In the genomic region with DNA sequence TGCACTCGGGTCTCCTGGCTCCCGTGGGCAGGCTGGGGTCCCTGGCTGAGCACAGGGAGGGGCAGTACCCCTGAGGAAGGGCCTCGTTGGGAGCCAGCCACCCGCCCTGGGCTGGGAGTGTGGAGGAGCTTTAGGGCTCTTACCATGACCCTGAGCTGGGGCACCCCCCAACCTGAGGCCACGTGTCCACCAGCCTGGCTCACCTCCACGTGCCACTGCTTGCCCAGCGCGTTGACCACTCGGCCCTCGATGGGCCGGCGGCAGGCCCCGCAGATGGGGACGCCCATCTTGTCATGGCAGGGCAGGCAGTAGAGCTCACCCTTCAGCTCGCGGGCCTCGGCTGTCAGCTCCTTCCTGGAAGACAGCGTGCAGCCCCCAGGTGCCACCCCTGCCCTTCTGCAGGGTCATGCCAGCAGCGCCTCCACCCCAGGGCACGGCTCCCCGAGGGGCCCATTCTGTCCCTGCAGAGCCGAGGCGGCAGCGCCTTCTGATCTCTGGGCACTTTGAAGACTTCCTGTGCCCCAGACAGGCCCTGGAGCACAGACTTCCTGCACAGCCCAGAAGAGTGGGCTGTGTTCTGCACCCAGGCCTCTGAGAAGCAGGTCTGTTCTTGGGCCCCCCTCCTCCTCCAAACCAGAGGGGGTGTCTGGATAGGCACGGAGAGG, we compare ENCODE assay signal across 1 cellular context.
TF ChIP-seq lines count a peak whose summit lies in the region.

No MANE protein-coding gene starts in this region.

TF ChIP-seq in IMR-90, 13 proteins besides CTCF, POLR2A, EP300 and RAD21 (continued from another document):
- TF ChIP-seq, protein P1, sequence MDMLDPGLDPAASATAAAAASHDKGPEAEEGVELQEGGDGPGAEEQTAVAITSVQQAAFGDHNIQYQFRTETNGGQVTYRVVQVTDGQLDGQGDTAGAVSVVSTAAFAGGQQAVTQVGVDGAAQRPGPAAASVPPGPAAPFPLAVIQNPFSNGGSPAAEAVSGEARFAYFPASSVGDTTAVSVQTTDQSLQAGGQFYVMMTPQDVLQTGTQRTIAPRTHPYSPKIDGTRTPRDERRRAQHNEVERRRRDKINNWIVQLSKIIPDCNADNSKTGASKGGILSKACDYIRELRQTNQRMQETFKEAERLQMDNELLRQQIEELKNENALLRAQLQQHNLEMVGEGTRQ (IDR thresholded peaks at IDR 0.05; ENCODE audit: low read depth, low read length), result no peak
- no peak for TF ChIP-seq BHLHE40 (IDR thresholded peaks at IDR 0.05; ENCODE audit: low read depth, low read length)
- no peak for TF ChIP-seq MAZ (IDR thresholded peaks at IDR 0.05; ENCODE audit: borderline replicate concordance, low read depth, low read length)
- no peak for TF ChIP-seq SMC3 (IDR thresholded peaks at IDR 0.05; ENCODE audit: low read depth, low read length)
